Comparison of ENCODE assay signal across 17 cellular contexts in the genomic region with DNA sequence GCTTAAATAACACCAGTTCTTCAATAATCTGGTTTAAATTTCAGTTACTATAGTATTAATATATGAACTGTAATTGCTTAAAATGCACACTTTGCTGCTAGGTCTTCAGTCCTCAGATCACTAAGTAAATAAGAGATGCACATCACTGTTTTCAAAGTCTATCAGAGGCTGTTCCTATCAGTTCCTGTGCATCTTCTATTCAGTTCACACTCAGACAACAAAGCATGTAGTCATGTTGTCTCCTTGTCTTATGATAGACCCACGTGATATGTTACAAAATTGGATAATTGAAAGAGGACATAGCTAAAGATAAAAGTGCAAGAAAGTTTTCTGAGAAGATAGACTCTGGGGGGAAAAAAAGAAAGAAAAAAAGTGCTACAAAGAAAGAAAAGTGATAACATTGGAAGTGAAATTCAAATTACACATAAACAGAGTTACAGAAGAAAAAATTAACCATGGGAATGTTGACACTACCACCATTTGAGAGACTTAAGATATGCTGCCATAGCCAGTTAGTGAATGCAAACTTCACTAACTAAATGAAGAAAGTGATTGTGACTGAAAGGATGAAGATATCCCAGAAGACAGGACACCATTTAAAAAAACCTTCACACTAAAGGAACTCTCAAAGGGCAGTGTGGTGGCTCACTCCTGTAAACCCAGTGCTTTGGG. TPM values are rescaled to one million over a fixed set of nuclear protein-coding genes. Genes with fewer than 3 reads are reported as not detected.
DNase-seq lines count a peak whose midpoint lies in the region; ATAC-seq, FAIRE-seq and TF ChIP-seq lines count a peak whose summit lies in the region.
"Had no signal": no experiment of that assay in that cellular context is flagged by ENCODE, and none has a peak within 500 bp of the region (broad histone marks: within the 10 kb centered on the region; RNA-seq: fewer than 3 reads in every experiment).

No MANE protein-coding gene starts in this region.

- H3K4me2 ChIP-seq in HepG2 (ENCODE audit: low read depth, low read length) (no peak overlapping the region), GM12878 (ENCODE audit: control insufficient read depth, insufficient read depth) (no peak overlapping the region)

- no peaks in the 10 kb centered on the region for H3K4me1 ChIP-seq in HepG2 (ENCODE audit: insufficient read depth, low read length)
- H3K4me1 ChIP-seq in right lobe of liver = no peaks in the 10 kb centered on the region
- no peaks in the 10 kb centered on the region for H3K4me1 ChIP-seq in HEK293 (ENCODE audit: control insufficient read depth, insufficient read depth, low read length)
- no peaks in the 10 kb centered on the region for H3K4me1 ChIP-seq in GM12878 (ENCODE audit: control insufficient read depth, insufficient read depth, low read length)
- no peaks in the 10 kb centered on the region for H3K4me1 ChIP-seq in foreskin keratinocyte

- TF ChIP-seq RAD21 in HepG2 (CRISPR knock-in tag; IDR thresholded peaks at IDR 0.05) (no peak), GM12878 (IDR thresholded peaks at IDR 0.05; ENCODE audit: insufficient read depth, low read depth, low read length) (no peak)

- H3K36me3 ChIP-seq in HepG2 (replicated peaks in 1 of 2; ENCODE audit: control insufficient read depth in 1 of 2, insufficient read depth in 2 of 2, low read length in 2 of 2) (no peaks in the 10 kb centered on the region), right lobe of liver (no peaks in the 10 kb centered on the region), HEK293 (ENCODE audit: control insufficient read depth in 2 of 2, insufficient read depth in 1 of 2, low read length in 2 of 2) (no peaks in the 10 kb centered on the region), GM12878 (ENCODE audit: control insufficient read depth in 2 of 2, insufficient read depth in 2 of 2, low read length in 1 of 2) (no peaks in the 10 kb centered on the region)
- H3K36me3 ChIP-seq: HAP-1 had no signal

- SMC1A ChIA-PET in GM12878 (lab: Charles Lee; ENCODE audit: uncharacterized antibody, unreplicated experiment) = interaction anchor here (0.9 to 1.2 kb wide), 8 partner anchors 9 to 157 kb away, joined by 3 to 6 read pairs (median 3); partner anchors contain the start of gene EXOC8

- RAD21 ChIA-PET in GM12878 (lab: Charles Lee; ENCODE audit: unreplicated experiment) = interaction anchor here (0.7 to 1.0 kb wide), 3 partner anchors 13 to 77 kb away, joined by 3 to 4 read pairs (median 3); no protein-coding TSS in a partner anchor

- 5% methylated on average over 1 of the region's 1 CpG for WGBS in HepG2 (ENCODE audit: low lambda C conversion rate)
- WGBS in right lobe of liver (ENCODE audit: insufficient coverage, low coverage, low lambda C conversion rate, missing lambda C conversion rate) = 24% methylated on average over 1 of the region's 1 CpG
- 4% methylated on average over 1 of the region's 1 CpG for WGBS in GM12878 (ENCODE audit: insufficient coverage, insufficient replicate concordance, low lambda C conversion rate, missing lambda C conversion rate)

- in situ Hi-C loops in HepG2 (cut with HindIII; ENCODE audit: extremely low pct_ligation_motif_present, low pct_unique_long_range_greater_than_20kb) = no loop called here
- in situ Hi-C loops in GM12878 (cut with MboI) = no loop called here

- no peak for FAIRE-seq in HepG2 (lab: Jason Lieb, UNC)
- no peak for FAIRE-seq in GM12878 (lab: Jason Lieb, UNC)
- FAIRE-seq: A204.1, GM19239, H1 had no signal

- no peak for DNase-seq in HepG2 (ENCODE audit: low spot score)
- DNase-seq in right lobe of liver = no peak
- DNase-seq in GM12878 (ENCODE audit: low read depth, low spot score) = no peak
- DNase-seq in superior temporal gyrus (ENCODE audit: extremely low spot score) = peak; percentile 16
- no peak for DNase-seq in NCI-H345 (lab: John Stamatoyannopoulos, UW)
- no peak for DNase-seq in islet precursor cell
- DNase-seq in foreskin keratinocyte = no peak
- DNase-seq: CD8-positive, alpha-beta memory T cell; DMS 273 treated with DMSO at 0.1 percent for 48 hours; HFFc6 had no signal

- H4K20me1 ChIP-seq in HepG2 (ENCODE audit: insufficient read depth, low read length) = no peaks in the 10 kb centered on the region
- no peaks in the 10 kb centered on the region for H4K20me1 ChIP-seq in GM12878 (ENCODE audit: control insufficient read depth, insufficient read depth)
- H4K20me1 ChIP-seq: BLaER1 had no signal

- intact Hi-C loops in HepG2 (cut with micrococcal nuclease; ENCODE audit: unreplicated experiment) (no loop called here), right lobe of liver (cut with DNase I) (no loop called here), GM12878 (cut with micrococcal nuclease; ENCODE audit: unreplicated experiment) (no loop called here)

- H3K27me3 ChIP-seq in HepG2 (ENCODE audit: control insufficient read depth in 1 of 2, insufficient read depth in 2 of 2, low read length in 2 of 2) (no peaks in the 10 kb centered on the region), right lobe of liver (no peaks in the 10 kb centered on the region), GM12878 (replicated peaks in 1 of 2; ENCODE audit: control insufficient read depth in 2 of 2, insufficient read depth in 2 of 2, low read length in 1 of 2) (no peaks in the 10 kb centered on the region), foreskin keratinocyte (no peaks in the 10 kb centered on the region)
- H3K27me3 ChIP-seq: BLaER1 had no signal

- no peak overlapping the region for H2AFZ ChIP-seq in HepG2 (ENCODE audit: low read length)
- no peak overlapping the region for H2AFZ ChIP-seq in GM12878 (ENCODE audit: control insufficient read depth, low read depth, low read length)

- TF ChIP-seq CTCF in HepG2 (CRISPR knock-in tag; IDR thresholded peaks at IDR 0.05) (no peak), right lobe of liver (IDR thresholded peaks at IDR 0.05) (no peak), HEK293 (tag by site-specific recombination; IDR thresholded peaks at IDR 0.05) (no peak), GM12878 (IDR thresholded peaks at IDR 0.05 in 2 of 3, conservative IDR thresholded peaks at IDR 0.05 in 1 of 3; ENCODE audit: control insufficient read depth in 2 of 3, extremely low read depth in 1 of 3, insufficient read depth in 1 of 3, low read depth in 3 of 3, low read length in 3 of 3) (no peak), foreskin keratinocyte (conservative IDR thresholded peaks at IDR 0.05) (no peak)

- ATAC-seq in HepG2 (no peak), right lobe of liver (no peak), GM12878 (peak; percentile 42), foreskin keratinocyte (no peak)

- no peak overlapping the region for H3K4me3 ChIP-seq in HepG2 (replicated peaks in 1 of 3; ENCODE audit: insufficient read depth in 1 of 3, low read depth in 2 of 3, low read length in 3 of 3)
- no peak overlapping the region for H3K4me3 ChIP-seq in right lobe of liver
- H3K4me3 ChIP-seq in HEK293 (ENCODE audit: low read depth, low read length) = no peak overlapping the region
- H3K4me3 ChIP-seq in GM12878 = no peak overlapping the region
- H3K4me3 ChIP-seq: BLaER1, HAP-1 had no signal

- no peak overlapping the region for H3K9ac ChIP-seq in HepG2 (ENCODE audit: insufficient read depth, low read depth, low read length)
- no peak overlapping the region for H3K9ac ChIP-seq in GM12878 (ENCODE audit: control insufficient read depth, insufficient read depth, low read length)
- H3K9ac ChIP-seq: BLaER1 had no signal

- BruUV-seq in HepG2 (replicated peaks; lab: Mats Ljungman, UMichigan) (no TSS peak), GM12878 (replicated peaks; lab: Mats Ljungman, UMichigan) (no TSS peak)

- CTCF ChIA-PET in HepG2 (lab: Yijun Ruan, JAX; ENCODE audit: low intra/inter-chr PET ratio, low total read pairs) (no interaction called here), HEK293 (lab: Yijun Ruan, JAX) (interaction anchor here (0.6 to 0.9 kb wide), 3 partner anchors 17 to 96 kb away, joined by 3 read pairs; no protein-coding TSS in a partner anchor), GM12878 (lab: Yijun Ruan, JAX) (no interaction called here)

- TF ChIP-seq POLR2A in HepG2 (IDR thresholded peaks at IDR 0.05; ENCODE audit: insufficient read depth in 1 of 2, low read depth in 2 of 2, low read length in 2 of 2) = no peak
- TF ChIP-seq POLR2A in right lobe of liver (IDR thresholded peaks at IDR 0.05) = no peak
- TF ChIP-seq POLR2A in GM12878 (IDR thresholded peaks at IDR 0.05; ENCODE audit: low read depth, low read length) = no peak

- TF ChIP-seq EP300 in HepG2 (IDR thresholded peaks at IDR 0.05; ENCODE audit: low read depth in 2 of 2, low read length in 2 of 2) = no peak
- no peak for TF ChIP-seq EP300 in HepG2 (CRISPR knock-in tag; IDR thresholded peaks at IDR 0.05; ENCODE audit: borderline replicate concordance)
- TF ChIP-seq EP300 in GM12878 (IDR thresholded peaks at IDR 0.05; ENCODE audit: borderline replicate concordance in 1 of 2, control insufficient read depth in 1 of 2, low read depth in 2 of 2, low read length in 2 of 2) = no peak

- H3K27ac ChIP-seq in HepG2 (ENCODE audit: extremely low read length, insufficient read depth, low read length) (no peak overlapping the region), right lobe of liver (no peak overlapping the region), HEK293 (ENCODE audit: extremely low read depth, low read depth, low read length) (no peak overlapping the region), GM12878 (ENCODE audit: control insufficient read depth, insufficient read depth) (no peak overlapping the region), foreskin keratinocyte (no peak overlapping the region)
- H3K27ac ChIP-seq: BLaER1, HL-60 had no signal

- POLR2A ChIA-PET in HepG2 (lab: Yijun Ruan, JAX) (no interaction called here), HEK293 (lab: Yijun Ruan, JAX) (no interaction called here), GM12878 (lab: Charles Lee) (no interaction called here)

- H3K9me3 ChIP-seq in HepG2 (ENCODE audit: low read length) = peaks cover 17% of the 10 kb centered on the region
- H3K9me3 ChIP-seq in right lobe of liver = no peaks in the 10 kb centered on the region
- H3K9me3 ChIP-seq in HEK293 (ENCODE audit: control insufficient read depth, insufficient read depth, low read depth, low read length) = no peaks in the 10 kb centered on the region
- peaks cover 15% of the 10 kb centered on the region for H3K9me3 ChIP-seq in GM12878 (replicated peaks; ENCODE audit: control insufficient read depth, insufficient read depth, low read length)

- no peaks in the 10 kb centered on the region for H3K79me2 ChIP-seq in HepG2 (ENCODE audit: insufficient read depth, low read length)
- H3K79me2 ChIP-seq in GM12878 (ENCODE audit: control insufficient read depth, insufficient read depth, low read length) = no peaks in the 10 kb centered on the region

RNA-seq across cellular contexts. Expression of gene TSNAX, which starts 33.9 kb away (rescaled TPM):
- total RNA-seq in HepG2 (2016; rRNA removed; fragmentation: Illumina TruSeq; extraction: Trizol) = 46.2 and 69.1 TPM in 2 replicates
- total RNA-seq in HepG2 (2016; cell fraction: cytosol; rRNA removed; fragmentation: Illumina TruSeq; extraction: Trizol; ENCODE audit: low read depth) = 2.2 and 3.2 TPM in 2 replicates
- 44.6 and 70.5 TPM in 2 replicates for total RNA-seq in HepG2 (2016; cell fraction: insoluble cytoplasmic fraction; rRNA removed; fragmentation: Illumina TruSeq; extraction: Trizol)
- total RNA-seq in HepG2 (2016; cell fraction: membrane; rRNA removed; fragmentation: Illumina TruSeq; extraction: Trizol) = 8.1 and 9.0 TPM in 2 replicates
- 22.7 and 27.8 TPM in 2 replicates for total RNA-seq in HepG2 (2016; cell fraction: nucleus; rRNA removed; fragmentation: Illumina TruSeq; extraction: Trizol)
- polyA plus RNA-seq in HepG2 (2011; rRNA removed) = 13.2 and 13.7 TPM in 2 replicates
- polyA plus RNA-seq in HepG2 (2011; cell fraction: cytosol; rRNA removed) = 6.7 and 10.9 TPM in 2 replicates
- polyA plus RNA-seq in HepG2 (2011; cell fraction: nucleus; rRNA removed) = 3.5 and 5.3 TPM in 2 replicates
- polyA plus RNA-seq in HepG2 (2012) = 18.7 and 26.6 TPM in 2 replicates
- polyA plus RNA-seq in HepG2 (2016; cell fraction: cytosol; fragmentation: Illumina TruSeq; extraction: Trizol; ENCODE audit: low read depth) = 1.1 and 1.2 TPM in 2 replicates
- polyA plus RNA-seq in HepG2 (2016; cell fraction: insoluble cytoplasmic fraction; fragmentation: Illumina TruSeq; extraction: Trizol; ENCODE audit: low read depth) = 48.3 and 54.6 TPM in 2 replicates
- polyA plus RNA-seq in HepG2 (2016; cell fraction: membrane; fragmentation: Illumina TruSeq; extraction: Trizol; ENCODE audit: low read depth) = 4.1 and 4.7 TPM in 2 replicates
- polyA plus RNA-seq in HepG2 (2016; cell fraction: nucleus; fragmentation: Illumina TruSeq; extraction: Trizol; ENCODE audit: insufficient read depth, low read depth) = 19.9 TPM in 2 replicates
- polyA minus RNA-seq in HepG2 (2011; rRNA and poly(A)+ RNA removed; ENCODE audit: low replicate concordance) = 19.9 and 39.5 TPM in 2 replicates
- polyA minus RNA-seq in HepG2 (2011; cell fraction: cytosol; rRNA and poly(A)+ RNA removed) = 12.7 and 14.0 TPM in 2 replicates
- polyA minus RNA-seq in HepG2 (2011; cell fraction: nucleus; rRNA and poly(A)+ RNA removed) = 19.2 and 20.3 TPM in 2 replicates
- total RNA-seq in right lobe of liver = 10 to 100 TPM; 11.5 to 18.6 (median 13.6) TPM
- total RNA-seq in GM12878 (2013; cell fraction: nucleolus; rRNA removed) = 73.1 and 76.7 TPM in 2 replicates
- 25.4 and 29.3 TPM in 2 replicates for total RNA-seq in GM12878 (2014; rRNA removed)
- total RNA-seq in GM12878 (2014; rRNA removed; fragmentation: Illumina TruSeq; extraction: Trizol) = 46.4 and 47.0 TPM in 2 replicates
- total RNA-seq in GM12878 (2021) = 26.5 and 30.3 TPM in 2 replicates
- 12.0 TPM for polyA plus RNA-seq in GM12878 (2011; ENCODE audit: low read depth)
- 27.8 and 43.7 TPM in 2 replicates for polyA plus RNA-seq in GM12878 (2011; rRNA removed)
- 9.5 and 12.0 TPM in 2 replicates for polyA plus RNA-seq in GM12878 (2011; cell fraction: cytosol; rRNA removed)
- polyA plus RNA-seq in GM12878 (2011; cell fraction: nucleus; rRNA removed) = 6.3 and 10.2 TPM in 2 replicates
- polyA plus RNA-seq in GM12878 (2012) = 20.5 and 22.8 TPM in 2 replicates
- polyA plus RNA-seq in GM12878 (2014; fragmentation: Illumina TruSeq; extraction: Trizol) = 36.2 and 44.6 TPM in 2 replicates
- polyA plus RNA-seq in GM12878 (2014; fragmentation: Nextera tagmentation; extraction: Ambion mirVana) = 10 to 100 TPM; 35.0 to 42.4 TPM
- polyA plus RNA-seq in GM12878 (2014; rRNA removed) = 21.6 and 24.8 TPM in 2 replicates
- 10 to 100 TPM; 47.0 to 49.7 TPM for polyA plus RNA-seq in GM12878 (2016; fragmentation: Nextera tagmentation; extraction: Ambion mirVana)
- polyA minus RNA-seq in GM12878 (2011; rRNA and poly(A)+ RNA removed) = 43.8 and 47.3 TPM in 2 replicates
- 8.0 and 9.4 TPM in 2 replicates for polyA minus RNA-seq in GM12878 (2011; cell fraction: cytosol; rRNA and poly(A)+ RNA removed)
- 11.4 and 13.8 TPM in 2 replicates for polyA minus RNA-seq in GM12878 (2011; cell fraction: nucleus; rRNA and poly(A)+ RNA removed)
- total RNA-seq in foreskin keratinocyte = 29.9 and 30.4 TPM in 2 replicates
- 10.4 and 12.6 TPM in 2 replicates for polyA plus RNA-seq in foreskin keratinocyte
